In the genomic region with DNA sequence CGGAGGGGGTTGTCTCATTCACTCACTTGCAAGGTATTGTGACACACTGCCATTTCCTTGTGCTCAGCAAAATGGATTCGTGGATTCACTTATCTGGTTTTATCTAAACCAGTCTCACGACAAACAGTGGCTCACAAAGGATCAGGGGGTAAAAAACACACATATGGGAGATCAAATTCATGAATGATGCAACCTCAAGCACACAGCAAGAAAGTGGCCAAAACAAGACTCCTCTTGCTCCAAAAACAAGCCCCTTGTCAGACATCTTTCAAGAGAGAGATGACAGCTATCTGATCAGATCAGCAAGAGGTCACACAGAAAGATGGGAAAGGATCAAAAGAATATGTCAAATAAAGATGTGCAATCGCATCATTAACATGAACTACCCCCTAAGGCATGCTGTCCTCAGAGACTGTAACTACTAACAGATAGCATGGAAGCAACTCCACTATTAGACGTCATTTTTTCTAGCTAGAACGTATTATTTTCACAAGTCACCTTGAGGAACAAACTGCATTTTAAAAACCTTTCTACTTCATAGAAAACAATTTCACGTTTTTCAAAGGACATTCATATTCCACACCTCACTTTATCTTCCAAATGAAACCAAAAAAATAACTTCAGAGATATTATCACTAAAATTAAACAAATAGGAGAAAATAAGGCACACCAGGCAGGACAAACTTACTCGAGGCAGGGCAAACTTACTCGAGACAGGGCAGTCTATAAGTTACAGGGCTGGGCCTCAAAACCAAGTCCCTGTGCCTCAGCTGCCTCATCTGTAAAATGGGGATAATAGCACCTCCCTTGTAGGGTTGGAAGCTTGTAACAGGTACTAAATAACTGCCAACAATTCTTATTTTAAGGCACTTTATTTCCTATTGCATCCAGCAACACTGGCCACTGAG, we compare ENCODE assay signal across 13 cellular contexts.
DNase-seq lines count a peak whose midpoint lies in the region; ATAC-seq and TF ChIP-seq lines count a peak whose summit lies in the region.
"Had no signal": no experiment of that assay in that cellular context is flagged by ENCODE, and none has a peak within 500 bp of the region (broad histone marks: within the 10 kb centered on the region; RNA-seq: fewer than 3 reads in every experiment).

No MANE protein-coding gene starts in this region.

- H3K36me3 Mint-ChIP-seq in activated naive CD8-positive, alpha-beta T cell treated with anti-CD3 and anti-CD28 coated beads, Interleukin-2, amount 10 ng/mL, durations not matched to agents 7 days and 5 days = peaks cover 58% of the 10 kb centered on the region
- peaks cover 5% of the 10 kb centered on the region for H3K36me3 Mint-ChIP-seq in glutamatergic neuron (ENCODE audit: unreplicated experiment)

- no peak overlapping the region for H3K4me3 ChIP-seq in left ventricle myocardium inferior
- H3K4me3 ChIP-seq in tibial artery = no peak overlapping the region
- H3K4me3 ChIP-seq: GM23338 had no signal

- H3K27me3 Mint-ChIP-seq in activated naive CD8-positive, alpha-beta T cell treated with anti-CD3 and anti-CD28 coated beads, Interleukin-2, amount 10 ng/mL, durations not matched to agents 7 days and 5 days = no peaks in the 10 kb centered on the region
- H3K27me3 Mint-ChIP-seq in glutamatergic neuron (ENCODE audit: unreplicated experiment) = peaks cover 20% of the 10 kb centered on the region

- H3K4me3 Mint-ChIP-seq in activated naive CD8-positive, alpha-beta T cell treated with anti-CD3 and anti-CD28 coated beads, Interleukin-2, amount 10 ng/mL, durations not matched to agents 7 days and 5 days = no peak overlapping the region
- H3K4me3 Mint-ChIP-seq in glutamatergic neuron (ENCODE audit: unreplicated experiment) = no peak overlapping the region
- H3K4me3 Mint-ChIP-seq: GM23338 had no signal

- TF ChIP-seq CTCF in left ventricle myocardium inferior (IDR thresholded peaks at IDR 0.05; ENCODE audit: borderline replicate concordance) (no peak), glutamatergic neuron (IDR thresholded peaks at IDR 0.05; ENCODE audit: partially characterized antibody, unreplicated experiment) (no peak), tibial artery (IDR thresholded peaks at IDR 0.05) (no peak)

- peak overlapping the region; percentile 66 for H3K27ac Mint-ChIP-seq in activated naive CD8-positive, alpha-beta T cell treated with anti-CD3 and anti-CD28 coated beads, Interleukin-2, amount 10 ng/mL, durations not matched to agents 7 days and 5 days
- peak overlapping the region; percentile 36 for H3K27ac Mint-ChIP-seq in glutamatergic neuron (ENCODE audit: unreplicated experiment)
- H3K27ac Mint-ChIP-seq: GM23338 had no signal

- no peak for ATAC-seq in activated naive CD8-positive, alpha-beta T cell treated with anti-CD3 and anti-CD28 coated beads, Interleukin-2, amount 10 ng/mL, durations not matched to agents 7 days and 5 days (ENCODE audit: low read depth)
- no peak for ATAC-seq in HG02885 (IDR thresholded peaks at IDR 0.05; ENCODE audit: poor library complexity, unreplicated experiment)
- ATAC-seq: GM23338 had no signal

- intact Hi-C loops in left ventricle myocardium inferior (cut with micrococcal nuclease) (no loop called here), cardiac septum (cut with DNase I) (no loop called here), tibial artery (cut with DNase I; ENCODE audit: low total_unique reads) (no loop called here)

- H3K9me3 ChIP-seq in left ventricle myocardium inferior (replicated peaks) (no peaks in the 10 kb centered on the region), tibial artery (no peaks in the 10 kb centered on the region)
- H3K9me3 ChIP-seq: BE2C had no signal

- H3K4me1 ChIP-seq in left ventricle myocardium inferior (peaks cover 40% of the 10 kb centered on the region), tibial artery (peaks cover 0 to 82% (median 72%) of the 10 kb centered on the region in 4 donors)

- H3K9me3 Mint-ChIP-seq in activated naive CD8-positive, alpha-beta T cell treated with anti-CD3 and anti-CD28 coated beads, Interleukin-2, amount 10 ng/mL, durations not matched to agents 7 days and 5 days = no peaks in the 10 kb centered on the region
- H3K9me3 Mint-ChIP-seq in glutamatergic neuron (ENCODE audit: unreplicated experiment) = peaks cover 19% of the 10 kb centered on the region
- H3K9me3 Mint-ChIP-seq: GM23338 had no signal

- peaks cover 6% of the 10 kb centered on the region for H3K36me3 ChIP-seq in left ventricle myocardium inferior
- no peaks in the 10 kb centered on the region for H3K36me3 ChIP-seq in tibial artery
- H3K36me3 ChIP-seq: BE2C had no signal

- peaks cover 56% of the 10 kb centered on the region for H3K4me1 Mint-ChIP-seq in activated naive CD8-positive, alpha-beta T cell treated with anti-CD3 and anti-CD28 coated beads, Interleukin-2, amount 10 ng/mL, durations not matched to agents 7 days and 5 days
- peaks cover 43% of the 10 kb centered on the region for H3K4me1 Mint-ChIP-seq in glutamatergic neuron (ENCODE audit: low read depth, unreplicated experiment)

- H3K27me3 ChIP-seq in left ventricle myocardium inferior (ENCODE audit: low read depth) = no peaks in the 10 kb centered on the region
- H3K27me3 ChIP-seq in tibial artery = no peaks in the 10 kb centered on the region
- H3K27me3 ChIP-seq: BE2C had no signal

- DNase-seq in left ventricle myocardium inferior (no peak), cardiac septum (ENCODE audit: low spot score) (no peak), glutamatergic neuron (no peak), tibial artery (no peak), ureter (ENCODE audit: low spot score) (no peak)
- no peak for DNase-seq in activated naive CD8-positive, alpha-beta T cell treated with anti-CD3 and anti-CD28 coated beads, Interleukin-2, amount 10 ng/mL, durations not matched to agents 7 days and 5 days
- no peak for DNase-seq in stimulated activated CD4-positive, alpha-beta T cell treated with anti-CD3 and anti-CD28 coated beads, Interleukin-2, amount 100 ng/mL, for 24 hours
- DNase-seq: BE2C; dermis blood vessel endothelial cell; NCI-H226; stimulated activated CD4-positive, alpha-beta T cell treated with anti-CD3 and anti-CD28 coated beads, Interleukin-2, amount 100 ng/mL, for 48 hours had no signal

- POLR2A ChIA-PET in activated naive CD8-positive, alpha-beta T cell treated with anti-CD3 and anti-CD28 coated beads, Interleukin-2, amount 10 ng/mL, durations not matched to agents 7 days and 5 days (lab: Charles Lee) = interaction anchor here (0.5 kb wide), 1 partner anchor 87 kb away, joined by 3 read pairs; no protein-coding TSS in a partner anchor

- peak overlapping the region; percentile 40 for H3K27ac ChIP-seq in left ventricle myocardium inferior (replicated peaks)
- peak overlapping the region; percentile 77 to 78 for H3K27ac ChIP-seq in tibial artery
